12 cellular contexts compared by ENCODE assay signal in genomic region chr7:115097175-115097671, GRCh38.
DNase-seq lines count a peak whose midpoint lies in the region; ATAC-seq and TF ChIP-seq lines count a peak whose summit lies in the region.
"Had no signal": no experiment of that assay in that cellular context is flagged by ENCODE, and none has a peak within 500 bp of the region (broad histone marks: within the 10 kb centered on the region; RNA-seq: fewer than 3 reads in every experiment).

No MANE protein-coding gene starts in this region.

- ATAC-seq in GM21447 (IDR thresholded peaks at IDR 0.05; ENCODE audit: unreplicated experiment) (no peak), psoas muscle (no peak), HG03442 (IDR thresholded peaks at IDR 0.05; ENCODE audit: unreplicated experiment) (no peak)
- ATAC-seq: left ventricle myocardium superior had no signal

- WGBS in psoas muscle, 3 donors: 30 to 46% (median 37%) methylated on average over 3 of the region's 3 CpGs

- H3K27me3 ChIP-seq in kidney epithelial cell (ENCODE audit: control insufficient read depth, insufficient read depth, low read length) (no peaks in the 10 kb centered on the region), psoas muscle (ENCODE audit: insufficient read depth in 3 of 3, low read length in 2 of 3) (no peaks in the 10 kb centered on the region)

- intact Hi-C loops in psoas muscle (cut with DNase I): no loop called here

- no peaks in the 10 kb centered on the region for H3K9me3 ChIP-seq in psoas muscle

- DNase-seq in COLO829 (ENCODE audit: low spot score) (peak; percentile 93), HS-27A (ENCODE audit: low read depth) (peak; percentile 36), astrocyte of the hippocampus (ENCODE audit: low read depth, low spot score) (peak; percentile 85), kidney epithelial cell (ENCODE audit: low read depth) (peak; percentile 47), psoas muscle (no peak), mesenteric fat pad (ENCODE audit: low spot score) (no peak)
- DNase-seq: CD4-positive, CD25-positive, alpha-beta regulatory T cell; erythroblast; left ventricle myocardium superior; NCI-H526 treated with DMSO at 0.1 percent for 48 hours had no signal

- H3K4me3 ChIP-seq in kidney epithelial cell (ENCODE audit: low read depth, low read length): no peak overlapping the region
- no peak overlapping the region for H3K4me3 ChIP-seq in psoas muscle

- H3K4me1 ChIP-seq in psoas muscle: no peaks in the 10 kb centered on the region

- TF ChIP-seq CTCF in kidney epithelial cell (IDR thresholded peaks at IDR 0.05; ENCODE audit: insufficient read depth, low read length, poor library complexity, severe bottlenecking) (no peak), psoas muscle (IDR thresholded peaks at IDR 0.05) (no peak)

- H3K36me3 ChIP-seq in kidney epithelial cell (ENCODE audit: control insufficient read depth, insufficient read depth, low read length) (no peaks in the 10 kb centered on the region), psoas muscle (ENCODE audit: insufficient read depth in 1 of 2, low read depth in 1 of 2) (no peaks in the 10 kb centered on the region)

- no peak overlapping the region for H3K27ac ChIP-seq in psoas muscle

Comparison
In these comparisons a context has a peak if more than half of its experiments do, and no peak if none do; other contexts are left out.
1. DNase-seq: peak in COLO829 (single experiment), HS-27A (single experiment), astrocyte of the hippocampus (single experiment) and kidney epithelial cell (single experiment); none in psoas muscle (0 of 2) and mesenteric fat pad (single experiment).